18 cellular contexts compared by ENCODE assay signal in genomic region chr7:120180221-120180620, GRCh38.
DNase-seq lines count a peak whose midpoint lies in the region; ATAC-seq and TF ChIP-seq lines count a peak whose summit lies in the region.
"Had no signal": no experiment of that assay in that cellular context is flagged by ENCODE, and none has a peak within 500 bp of the region (broad histone marks: within the 10 kb centered on the region; RNA-seq: fewer than 3 reads in every experiment).

No MANE protein-coding gene starts in this region.

- H3K18ac ChIP-seq in H9 (ENCODE audit: insufficient read length, low read depth, low read length): no peak overlapping the region

- no peak overlapping the region for H2BK15ac ChIP-seq in H9 (ENCODE audit: low read depth, low read length)

- no peaks in the 10 kb centered on the region for H3K9me3 ChIP-seq in H9 (ENCODE audit: control insufficient read depth, low read depth, low read length)
- H3K9me3 ChIP-seq: SJSA1 had no signal

- no peak overlapping the region for H4K91ac ChIP-seq in H9 (ENCODE audit: insufficient read length, low read depth, low read length)

- H3K79me1 ChIP-seq in H9 (ENCODE audit: insufficient read depth, low read depth, low read length, poor library complexity, severe bottlenecking): no peaks in the 10 kb centered on the region

- H3K27me3 Mint-ChIP-seq in H9 (ENCODE audit: low read depth): no peaks in the 10 kb centered on the region

- no peaks in the 10 kb centered on the region for H3K4me1 Mint-ChIP-seq in H9

- no peak overlapping the region for H3K4me2 ChIP-seq in H9 (ENCODE audit: insufficient read depth, insufficient read length, low read length)
- H3K4me2 ChIP-seq: PC-9 had no signal

- H3T11ph ChIP-seq in H9 (ENCODE audit: low read length): no peak overlapping the region

- no peaks in the 10 kb centered on the region for H4K20me1 ChIP-seq in H9 (ENCODE audit: control insufficient read depth, insufficient read depth, insufficient read length)

- H3K9me3 Mint-ChIP-seq in H9: no peaks in the 10 kb centered on the region

- no peak overlapping the region for H3K56ac ChIP-seq in H9 (ENCODE audit: insufficient read length, low read depth, low read length)

- H4K8ac ChIP-seq in H9 (replicated peaks; ENCODE audit: insufficient read length, low read depth, low read length): no peak overlapping the region

- H3K4me1 ChIP-seq in ACC112 (ENCODE audit: control insufficient read depth, insufficient read depth, low read length, unreplicated experiment) (peaks cover 2% of the 10 kb centered on the region), H9 (ENCODE audit: insufficient read depth, low read length) (no peaks in the 10 kb centered on the region)
- H3K4me1 ChIP-seq: SJSA1 had no signal

- H2AFZ ChIP-seq in ACC112 (ENCODE audit: low read length, unreplicated experiment) (peak overlapping the region; percentile 43), H9 (ENCODE audit: low read length) (peak overlapping the region; percentile 32)
- H2AFZ ChIP-seq: PC-9 had no signal

- TF ChIP-seq CTCF in H9 (conservative IDR thresholded peaks at IDR 0.05) (no peak), fibroblast of mammary gland (conservative IDR thresholded peaks at IDR 0.05; ENCODE audit: control insufficient read depth, insufficient read depth, low read depth, low read length) (no peak), dorsolateral prefrontal cortex (IDR thresholded peaks at IDR 0.05 in 54 of 56, conservative IDR thresholded peaks at IDR 0.05 in 2 of 56; ENCODE audit: low read depth in 1 of 56, partially characterized antibody in 56 of 56) (no peak)

- no peak overlapping the region for H3K27ac Mint-ChIP-seq in H9

- H2BK12ac ChIP-seq in H9 (ENCODE audit: insufficient read length, low read depth, low read length): no peak overlapping the region

- H3K36me3 ChIP-seq in ACC112 (ENCODE audit: insufficient read depth, low read length): no peaks in the 10 kb centered on the region
- H3K36me3 ChIP-seq: SJSA1 had no signal

- intact Hi-C loops in dorsolateral prefrontal cortex (cut with DNase I): no loop called here

- no peak overlapping the region for H2AK5ac ChIP-seq in H9 (ENCODE audit: insufficient read length, low read length)

- WGBS in H9 (ENCODE audit: extremely low coverage, insufficient read length, low lambda C conversion rate): no CpG with 5 or more reads among the region's 2 CpGs

- no peak overlapping the region for H3K27ac ChIP-seq in ACC112 (ENCODE audit: low read depth, low read length)
- no peak overlapping the region for H3K27ac ChIP-seq in H9 (ENCODE audit: insufficient read length, low read depth, low read length)
- no peak overlapping the region for H3K27ac ChIP-seq in dorsolateral prefrontal cortex
- H3K27ac ChIP-seq: 22Rv1, C4-2B, HL-60, PC-9, SJSA1 had no signal

- H2BK20ac ChIP-seq in H9 (ENCODE audit: low read depth, low read length, poor library complexity, severe bottlenecking): no peak overlapping the region

- ATAC-seq in HG02852 (IDR thresholded peaks at IDR 0.05; ENCODE audit: unreplicated experiment): no peak

- H3K23me2 ChIP-seq in H9 (ENCODE audit: insufficient read length, low read depth, low read length, poor library complexity, severe bottlenecking): no peaks in the 10 kb centered on the region

- H3K9ac ChIP-seq in H9 (ENCODE audit: extremely low read depth, insufficient read length, low read length): no peak overlapping the region

- H3K14ac ChIP-seq in H9 (ENCODE audit: insufficient read depth, low read length): no peak overlapping the region

- no peak overlapping the region for H3K4me3 ChIP-seq in ACC112 (ENCODE audit: low read depth, low read length)
- no peak overlapping the region for H3K4me3 ChIP-seq in fibroblast of mammary gland (ENCODE audit: control insufficient read depth, low read depth, low read length)
- H3K4me3 ChIP-seq in dorsolateral prefrontal cortex: no peak overlapping the region
- H3K4me3 ChIP-seq: PC-9, SJSA1 had no signal

- no peaks in the 10 kb centered on the region for H3K27me3 ChIP-seq in ACC112 (ENCODE audit: insufficient read depth, low read length)
- H3K27me3 ChIP-seq in H9 (ENCODE audit: insufficient read depth, low read length): no peaks in the 10 kb centered on the region
- no peaks in the 10 kb centered on the region for H3K27me3 ChIP-seq in dorsolateral prefrontal cortex
- H3K27me3 ChIP-seq: SJSA1 had no signal

- H3K4me3 Mint-ChIP-seq in H9: no peak overlapping the region

- H3K79me2 ChIP-seq in ACC112 (ENCODE audit: control insufficient read depth, insufficient read depth, low read length, unreplicated experiment): no peaks in the 10 kb centered on the region
- no peaks in the 10 kb centered on the region for H3K79me2 ChIP-seq in H9 (ENCODE audit: insufficient read depth, low read length)

- no peak overlapping the region for H2BK5ac ChIP-seq in H9 (ENCODE audit: insufficient read length, low read length)

- H3K36me3 Mint-ChIP-seq in H9 (ENCODE audit: insufficient read depth in 1 of 3, low read depth in 3 of 3): no peaks in the 10 kb centered on the region

- DNase-seq in H9 (no peak), fibroblast of mammary gland (ENCODE audit: low read depth) (peak; percentile 17), stromal cell of bone marrow (ENCODE audit: low read depth) (peak; percentile 33), inferior parietal cortex (ENCODE audit: extremely low spot score) (no peak), dorsolateral prefrontal cortex (no peak)
- no peak for DNase-seq in activated CD4-positive, alpha-beta T cell treated with anti-CD3 and anti-CD28 coated beads, Interleukin-2, amount 50 U/mL, for 1 hour
- DNase-seq: DND-41, NCI-H1417 treated with DMSO at 0.1 percent for 48 hours, NCI-H2029 treated with DMSO at 0.1 percent for 48 hours, NCI-H2171 treated with DMSO at 0.1 percent for 48 hours, NCI-H748 treated with DMSO at 0.1 percent for 48 hours, PC-9 had no signal

- H4K5ac ChIP-seq in H9 (ENCODE audit: insufficient read length, low read depth, low read length): no peak overlapping the region

- H2BK120ac ChIP-seq in H9 (ENCODE audit: low read depth, low read length, poor library complexity, severe bottlenecking): no peak overlapping the region

- H3K4ac ChIP-seq in H9 (ENCODE audit: low read depth, low read length): no peak overlapping the region

- H3K23ac ChIP-seq in H9 (ENCODE audit: insufficient read length, low read depth, low read length): no peak overlapping the region

Comparison
In these comparisons a context has a peak if more than half of its experiments do, and no peak if none do; other contexts are left out.
1. DNase-seq: peak in fibroblast of mammary gland (single experiment) and stromal cell of bone marrow (single experiment); none in H9 (single experiment), inferior parietal cortex (single experiment), activated CD4-positive, alpha-beta T cell treated with anti-CD3 and anti-CD28 coated beads, Interleukin-2, amount 50 U/mL, for 1 hour (single experiment) and dorsolateral prefrontal cortex (0 of 10).